ENCODE assay signal across 8 cellular contexts in genomic region chr6:3118353-3119039, GRCh38. TPM values are rescaled to one million over a fixed set of nuclear protein-coding genes. Genes with fewer than 3 reads are reported as not detected.
DNase-seq lines count a peak whose midpoint lies in the region; ATAC-seq and TF ChIP-seq lines count a peak whose summit lies in the region.

Gene BPHL, plus strand, starts transcription at chr6:3118711. Its CDS starts 30 bp downstream, at chr6:3118741.

- no peak within 1 kb of the TSS; the same call in 2 of the 3 replicates for H2BK15ac ChIP-seq in IMR-90 (ENCODE audit: low read depth, low read length)

- H4K91ac ChIP-seq in IMR-90 (ENCODE audit: insufficient read depth, low read depth, low read length): peak within 1 kb of the TSS; percentile 94

- POLR2A ChIA-PET in IMR-90 (lab: Charles Lee; ENCODE audit: unreplicated experiment): no interaction called here
- POLR2A ChIA-PET in OCI-LY7 (lab: Charles Lee): interaction anchor here (0.6 to 2.4 kb wide), 2 partner anchors 11 to 43 kb away, joined by 4 to 13 read pairs; no protein-coding TSS in a partner anchor

- peak; percentile 76 for TF ChIP-seq POLR2A in IMR-90 (IDR thresholded peaks at IDR 0.05; ENCODE audit: low read depth, low read length)

- H2AFZ ChIP-seq in IMR-90 (replicated peaks; ENCODE audit: low read length, poor library complexity): peak within 1 kb of the TSS; percentile 97
- H2AFZ ChIP-seq in OCI-LY7 (ENCODE audit: low read length): peak within 1 kb of the TSS; percentile 47

- peak within 1 kb of the TSS; percentile 75 for H2AK9ac ChIP-seq in IMR-90 (replicated peaks; ENCODE audit: low read depth, low read length, poor library complexity)

- DNase-seq in DMS114 treated with DMSO at 0.1 percent for 48 hours (lab: John Stamatoyannopoulos, UW; ENCODE audit: unreplicated experiment) (peak; percentile 89), IMR-90 (peak; percentile 89), OCI-LY7 (ENCODE audit: low spot score) (peak; percentile 95), activated T-cell treated with anti-CD3 and anti-CD28 coated beads for 48 hours (ENCODE audit: low read depth) (peak; percentile 100), epithelial cell of prostate (ENCODE audit: low read depth, low spot score) (peak; percentile 71), mucosa of descending colon (peak; percentile 99 to 100 (median 99))
- peak; percentile 99 to 100 for DNase-seq in stimulated activated CD8-positive, alpha-beta memory T cell treated with anti-CD3 and anti-CD28 coated beads, Interleukin-4, amount 100 ng/mL, for 1 hour (ENCODE audit: low read depth in 2 of 2, low spot score in 1 of 2)

- peaks cover 8 to 12% of the 10 kb centered on the region in 2 experiments for H3K79me1 ChIP-seq in IMR-90 (ENCODE audit: low read depth in 1 of 2, low read length in 2 of 2)

- H2AK5ac ChIP-seq in IMR-90 (ENCODE audit: low read depth, low read length): peak within 1 kb of the TSS; percentile 66; the same call in 1 of the 2 replicates

- CTCF ChIA-PET in IMR-90 (lab: Yijun Ruan, JAX): no interaction called here
- CTCF ChIA-PET in OCI-LY7 (lab: Charles Lee; ENCODE audit: unreplicated experiment): no interaction called here

- H3K9me2 ChIP-seq in OCI-LY7 (ENCODE audit: insufficient read depth, low read length): no peaks in the 10 kb centered on the region

- H3K9me3 ChIP-seq in IMR-90 (ENCODE audit: control insufficient read depth, insufficient read depth, low read length): no peaks in the 10 kb centered on the region
- no peaks in the 10 kb centered on the region for H3K9me3 ChIP-seq in OCI-LY7 (ENCODE audit: low read length)
- H3K9me3 ChIP-seq in mucosa of descending colon: no peaks in the 10 kb centered on the region

- peak within 1 kb of the TSS; percentile 94 for H2BK5ac ChIP-seq in IMR-90 (ENCODE audit: low read depth, low read length, poor library complexity, severe bottlenecking)

- H3K18ac ChIP-seq in IMR-90 (ENCODE audit: low read depth, low read length): peak within 1 kb of the TSS; percentile 63

- dilution Hi-C loops in IMR-90 (cut with HindIII; ENCODE audit: low sequenced_read_pairs, unreplicated experiment): no loop called here

- H4K5ac ChIP-seq in IMR-90 (ENCODE audit: low read depth, low read length): peak within 1 kb of the TSS; percentile 78

- BruUV-seq in IMR-90 (replicated peaks; lab: Mats Ljungman, UMichigan) (no TSS peak), OCI-LY7 (replicated peaks; lab: Mats Ljungman, UMichigan) (no TSS peak)

- TF ChIP-seq CTCF in IMR-90 (conservative IDR thresholded peaks at IDR 0.05; ENCODE audit: low read depth, low read length) (no peak), OCI-LY7 (conservative IDR thresholded peaks at IDR 0.05; ENCODE audit: low read length) (0 out of 2 replicates have a peak, but pooled peaks have one; percentile 14), mucosa of descending colon (IDR thresholded peaks at IDR 0.05) (no peak)

- intact Hi-C loops in IMR-90 (cut with micrococcal nuclease) (no loop called here), OCI-LY7 (cut with micrococcal nuclease; ENCODE audit: unreplicated experiment) (loop anchor here (1.0 to 2.0 kb wide), 2 partner anchors 50 to 120 kb away; partner anchors contain the start of genes NQO2 and RIPK1), mucosa of descending colon (cut with DNase I, micrococcal nuclease) (no loop called here)

- no peaks in the 10 kb centered on the region; the same call in 1 of the 2 replicates for H3K9me1 ChIP-seq in IMR-90 (ENCODE audit: insufficient read depth, low read length)

- in situ Hi-C loops in IMR-90 (cut with MboI; ENCODE audit: low sequenced_read_pairs): loop anchor here (25.0 kb wide), 1 partner anchor 869 kb away; no protein-coding TSS in a partner anchor

- H3K27ac ChIP-seq in IMR-90 (ENCODE audit: insufficient read depth, low read length) (peak within 1 kb of the TSS; percentile 79), OCI-LY7 (ENCODE audit: low read depth, low read length, poor library complexity, severe bottlenecking) (peak within 1 kb of the TSS; percentile 22), epithelial cell of prostate (peak within 1 kb of the TSS; percentile 88)

- H3K9ac ChIP-seq in IMR-90 (ENCODE audit: low read depth, low read length): peak within 1 kb of the TSS; percentile 93

- peak within 1 kb of the TSS; percentile 93 for H3K4ac ChIP-seq in IMR-90 (ENCODE audit: low read depth, low read length)

- H3K4me1 ChIP-seq in IMR-90 (ENCODE audit: control insufficient read depth, insufficient read depth, low read length) (no peaks in the 10 kb centered on the region), OCI-LY7 (ENCODE audit: insufficient read depth, low read length, poor library complexity, severe bottlenecking) (peaks cover 18% of the 10 kb centered on the region), mucosa of descending colon (ENCODE audit: low read depth) (peaks cover 12% of the 10 kb centered on the region)

- H3K36me3 ChIP-seq in IMR-90 (ENCODE audit: control insufficient read depth, insufficient read depth, low read length) (peaks cover 13% of the 10 kb centered on the region), OCI-LY7 (ENCODE audit: insufficient read depth, low read length) (peaks cover 9% of the 10 kb centered on the region), mucosa of descending colon (ENCODE audit: low read depth) (peaks cover under 1% of the 10 kb centered on the region)

- H3K56ac ChIP-seq in IMR-90 (ENCODE audit: extremely low read depth, insufficient read depth, low read length): peak within 1 kb of the TSS; percentile 66

- peak within 1 kb of the TSS; percentile 69 to 89; a peak in 3 of 4 replicates for H4K8ac ChIP-seq in IMR-90 (ENCODE audit: low read depth in 2 of 2, low read length in 2 of 2)

- H3K4me3 ChIP-seq in IMR-90 (ENCODE audit: insufficient read depth, low read depth, low read length): peak within 1 kb of the TSS; percentile 72
- H3K4me3 ChIP-seq in OCI-LY7 (ENCODE audit: low read depth, low read length, poor library complexity, severe bottlenecking): peak within 1 kb of the TSS; percentile 81
- peak within 1 kb of the TSS; percentile 42 for H3K4me3 ChIP-seq in mucosa of descending colon

- H2BK120ac ChIP-seq in IMR-90 (ENCODE audit: low read depth, low read length): peak within 1 kb of the TSS; percentile 91

- H4K20me1 ChIP-seq in IMR-90 (ENCODE audit: insufficient read depth, low read length) (no peaks in the 10 kb centered on the region; the same call in 1 of the 2 replicates), OCI-LY7 (ENCODE audit: insufficient read depth, low read length) (no peaks in the 10 kb centered on the region)

- no peak for TF ChIP-seq RAD21 in IMR-90 (IDR thresholded peaks at IDR 0.05; ENCODE audit: low read length)

- WGBS in IMR-90 (ENCODE audit: extremely low coverage in 2 of 2, insufficient read length in 1 of 2), 2 experiments: 0% methylated on average over 46 of the region's 89 CpGs; no CpG with 5 or more reads in 1 of the 2 experiments

- H3K79me2 ChIP-seq in OCI-LY7 (ENCODE audit: insufficient read depth, low read depth, low read length): no peaks in the 10 kb centered on the region

- H3K23ac ChIP-seq in IMR-90 (ENCODE audit: low read depth, low read length): peak within 1 kb of the TSS; percentile 81

- no peaks in the 10 kb centered on the region for H3K27me3 ChIP-seq in IMR-90 (ENCODE audit: control insufficient read depth, insufficient read depth, low read length)

- ATAC-seq in GM21529 (IDR thresholded peaks at IDR 0.05; ENCODE audit: unreplicated experiment) (peak; percentile 92), IMR-90 (ENCODE audit: low read depth) (peak; percentile 97), mucosa of descending colon (peak; percentile 99)

- H2BK20ac ChIP-seq in IMR-90 (ENCODE audit: low read depth, low read length): peak within 1 kb of the TSS; percentile 52; the same call in 1 of the 2 replicates

- H3K4me2 ChIP-seq in IMR-90 (ENCODE audit: low read depth, low read length) (peak within 1 kb of the TSS; percentile 97), OCI-LY7 (ENCODE audit: low read length) (peak within 1 kb of the TSS; percentile 95)

- peak within 1 kb of the TSS; percentile 91 for H3K14ac ChIP-seq in IMR-90 (replicated peaks; ENCODE audit: low read depth, low read length)

TF ChIP-seq in IMR-90, 13 proteins besides CTCF, POLR2A, EP300 and RAD21:
- 0 out of 2 replicates have a peak, but pooled peaks have one; percentile 28 for TF ChIP-seq MXI1 (IDR thresholded peaks at IDR 0.05; ENCODE audit: borderline replicate concordance, low read depth, low read length)
- TF ChIP-seq FOS (IDR thresholded peaks at IDR 0.05; ENCODE audit: low read depth, low read length): no peak
- TF ChIP-seq ELK1 (IDR thresholded peaks at IDR 0.05; ENCODE audit: borderline replicate concordance, low read depth, low read length): no peak
- peak; percentile 73; the same call in 1 of the 2 replicates for TF ChIP-seq MAZ (IDR thresholded peaks at IDR 0.05; ENCODE audit: borderline replicate concordance, low read depth, low read length)

RNA-seq across cellular contexts. Expression of gene BPHL, which starts in this region (rescaled TPM):
- total RNA-seq in IMR-90 (2012; rRNA removed) (15.8 and 16.3 TPM in 2 replicates), OCI-LY7 (2022) (17.5 and 20.9 TPM in 2 replicates), mucosa of descending colon (10 to 100 TPM; 17.6 to 30.7 (median 30.0) TPM)
- polyA plus RNA-seq in IMR-90 (2012; rRNA removed): 13.8 and 14.7 TPM in 2 replicates
- polyA plus RNA-seq in IMR-90 (2012; cell fraction: cytosol; rRNA removed): 7.0 and 8.4 TPM in 2 replicates
- polyA plus RNA-seq in IMR-90 (2012; cell fraction: nucleus; rRNA removed; ENCODE audit: low replicate concordance): 9.6 and 25.1 TPM in 2 replicates
- total RNA-seq in OCI-LY7 (2014; rRNA removed; shearing (Covaris generic)): 9.7 and 12.3 TPM in 2 replicates

Comparison
In these comparisons a context has a peak if more than half of its experiments do, and no peak if none do; other contexts are left out.
1. Peak in every context shown above with its lines: DNase-seq, ATAC-seq, H3K4me3 ChIP-seq and H3K27ac ChIP-seq.
2. H3K27ac ChIP-seq: peak in every context shown above with its lines; median percentile 88 in epithelial cell of prostate; 79 in IMR-90; 22 in OCI-LY7.